ENCODE assay signal across 10 cellular contexts in genomic region chr3:158167737-158168469, GRCh38. TPM values are rescaled to one million over a fixed set of nuclear protein-coding genes. Genes with fewer than 3 reads are reported as not detected.
DNase-seq lines count a peak whose midpoint lies in the region; ATAC-seq and TF ChIP-seq lines count a peak whose summit lies in the region.
"Had no signal": no experiment of that assay in that cellular context is flagged by ENCODE, and none has a peak within 500 bp of the region (broad histone marks: within the 10 kb centered on the region; RNA-seq: fewer than 3 reads in every experiment).

No MANE protein-coding gene starts in this region.

- DNase-seq in AG04450 (ENCODE audit: low read depth, low spot score) (peak; percentile 85), HCEC 1CT (peak; percentile 99), foreskin keratinocyte (peak; percentile 82 to 89), HuH-7.5 (ENCODE audit: low spot score) (no peak), NCI-H146 (lab: John Stamatoyannopoulos, UW) (no peak), NCI-H2171 (lab: John Stamatoyannopoulos, UW) (no peak), NCI-H82 (lab: John Stamatoyannopoulos, UW) (no peak)
- DNase-seq: right lobe of liver had no signal

- ATAC-seq in SK-N-SH treated with all-trans-retinoic acid at 6 μM for 48 hours (peak; percentile 76), foreskin keratinocyte (peak; percentile 100)
- ATAC-seq: body of pancreas had no signal

- CTCF ChIA-PET in AG04450 (lab: Charles Lee) = no interaction called here

- no peaks in the 10 kb centered on the region for H3K9me3 ChIP-seq in AG04450 (ENCODE audit: control insufficient read depth, insufficient read depth, low read length)
- H3K9me3 ChIP-seq: body of pancreas, right lobe of liver had no signal

- H3K4me1 ChIP-seq in foreskin keratinocyte = peaks cover 9% of the 10 kb centered on the region
- H3K4me1 ChIP-seq: right lobe of liver had no signal

- POLR2A ChIA-PET in AG04450 (lab: Yijun Ruan, JAX) = interaction anchor here (1.1 kb wide), 1 partner anchor 58 kb away, joined by 5 read pairs; the partner anchor contains the start of gene RSRC1

- H3K27ac ChIP-seq in AG04450 (ENCODE audit: low read depth, low read length) (no peak overlapping the region), foreskin keratinocyte (no peak overlapping the region)
- H3K27ac ChIP-seq: body of pancreas, right lobe of liver had no signal

- H3K27me3 ChIP-seq in AG04450 (ENCODE audit: control insufficient read depth, insufficient read depth, low read length) = no peaks in the 10 kb centered on the region
- H3K27me3 ChIP-seq in foreskin keratinocyte = peaks cover 14% of the 10 kb centered on the region
- H3K27me3 ChIP-seq: body of pancreas, right lobe of liver had no signal

- TF ChIP-seq CTCF in AG04450 (IDR thresholded peaks at IDR 0.05; ENCODE audit: low read depth, low read length) (no peak), foreskin keratinocyte (conservative IDR thresholded peaks at IDR 0.05) (no peak)

- no peak overlapping the region for H3K4me3 ChIP-seq in AG04450 (ENCODE audit: low read depth, low read length)
- H3K4me3 ChIP-seq: body of pancreas, right lobe of liver had no signal

TF ChIP-seq in SK-N-SH treated with all-trans-retinoic acid at 6 μM for 48 hours, 23 proteins besides CTCF, POLR2A, EP300 and RAD21:
- TF ChIP-seq PPARA (CRISPR knock-in tag; IDR thresholded peaks at IDR 0.05; ENCODE audit: borderline replicate concordance) = no peak
- no peak for TF ChIP-seq CREB5 (CRISPR knock-in tag; IDR thresholded peaks at IDR 0.05; ENCODE audit: low read depth)
- TF ChIP-seq GLIS3 (CRISPR knock-in tag; IDR thresholded peaks at IDR 0.05) = no peak
- no peak for TF ChIP-seq SNAI2 (CRISPR knock-in tag; IDR thresholded peaks at IDR 0.05)
- peak; percentile 55; the same call in 1 of the 2 replicates for TF ChIP-seq ZC3H10 (CRISPR knock-in tag; IDR thresholded peaks at IDR 0.05)
- peak; percentile 34; the same call in 1 of the 2 replicates for TF ChIP-seq ISL1 (CRISPR knock-in tag; IDR thresholded peaks at IDR 0.05)

RNA-seq across cellular contexts. Expression of gene RSRC1, which starts 58.0 kb away (rescaled TPM):
- polyA plus RNA-seq in AG04450 (2011; rRNA removed) (5.7 and 6.7 TPM in 2 replicates), foreskin keratinocyte (11.4 and 12.8 TPM in 2 replicates)
- polyA minus RNA-seq in AG04450 (2011; rRNA and poly(A)+ RNA removed) = 11.4 and 18.2 TPM in 2 replicates
- 33.5 and 38.1 TPM in 2 replicates for total RNA-seq in foreskin keratinocyte

Comparison
In these comparisons a context has a peak if more than half of its experiments do, and no peak if none do; other contexts are left out.
1. DNase-seq: peak in AG04450 (single experiment), HCEC 1CT (single experiment) and foreskin keratinocyte (2 of 2); none in HuH-7.5 (single experiment), NCI-H146 (single experiment), NCI-H2171 (single experiment) and NCI-H82 (single experiment).